8 cellular contexts compared by ENCODE assay signal in the genomic region with DNA sequence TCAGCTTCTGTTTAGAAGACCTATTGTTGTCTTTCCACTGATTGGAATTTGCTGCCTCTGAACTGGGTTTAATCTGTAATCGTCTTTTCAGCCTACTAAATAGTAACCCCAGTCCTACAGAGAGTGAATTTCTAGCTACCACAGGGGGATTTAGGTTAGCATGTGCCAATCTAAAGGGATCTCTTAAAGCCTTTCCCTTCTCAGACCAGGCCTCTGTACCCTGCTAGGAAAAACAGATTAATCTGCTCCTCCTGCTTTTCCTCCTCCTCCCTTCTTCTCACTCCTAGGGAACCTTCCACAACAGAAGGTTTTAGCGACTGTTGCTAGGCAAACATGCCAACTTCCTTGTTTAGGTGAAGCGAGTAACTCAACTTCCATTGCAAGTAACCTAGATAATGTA. TPM values are rescaled to one million over a fixed set of nuclear protein-coding genes. Genes with fewer than 3 reads are reported as not detected.
DNase-seq lines count a peak whose midpoint lies in the region; ATAC-seq and TF ChIP-seq lines count a peak whose summit lies in the region.

No MANE protein-coding gene starts in this region.

- H3K36me3 ChIP-seq in BLaER1 (no peaks in the 10 kb centered on the region), esophagus squamous epithelium (no peaks in the 10 kb centered on the region), osteoblast (ENCODE audit: insufficient read depth, low read length) (no peaks in the 10 kb centered on the region)

- H3K27me3 Mint-ChIP-seq in T-cell, result peaks cover 0 to 4% of the 10 kb centered on the region in 2 donors

- peak overlapping the region; percentile 94 to 99 (median 98) for H3K4me3 Mint-ChIP-seq in T-cell

- CTCF ChIA-PET in T-cell (lab: Charles Lee), result interaction anchor here in 1 of 2 donors (0.6 kb wide), 1 partner anchor 19 kb away, joined by 3 read pairs; no protein-coding TSS in a partner anchor

- intact Hi-C loops in esophagus squamous epithelium (cut with DNase I), result no loop called here

- 21 to 31% methylated on average over 3 of the region's 3 CpGs for WGBS in esophagus squamous epithelium, 2 donors

- POLR2A ChIA-PET in T-cell (lab: Charles Lee), result interaction anchor here in 1 of 2 donors (0.5 to 0.6 kb wide), 2 partner anchors 34 to 62 kb away, joined by 4 to 12 read pairs; no protein-coding TSS in a partner anchor

- peaks cover 41% of the 10 kb centered on the region for H3K4me1 ChIP-seq in BLaER1
- peaks cover 20 to 44% (median 23%) of the 10 kb centered on the region in 3 donors for H3K4me1 ChIP-seq in esophagus squamous epithelium
- peaks cover 32% of the 10 kb centered on the region for H3K4me1 ChIP-seq in osteoblast (ENCODE audit: insufficient read depth, low read length)

- DNase-seq in HT-29 (ENCODE audit: low spot score), result peak; percentile 95
- no peak for DNase-seq in T-cell
- DNase-seq in esophagus squamous epithelium (lab: John Stamatoyannopoulos, UW), result no peak
- peak; percentile 44 for DNase-seq in osteoblast (ENCODE audit: insufficient read length, low spot score, missing footprints)
- DNase-seq in NCI-H1048 (lab: John Stamatoyannopoulos, UW), result no peak

- no peak for TF ChIP-seq POLR2A in esophagus squamous epithelium (IDR thresholded peaks at IDR 0.05)
- no peak for TF ChIP-seq POLR2A in GM18505 (IDR thresholded peaks at IDR 0.05; ENCODE audit: borderline replicate concordance, extremely low read depth, insufficient read depth, insufficient read length)

- H3K27ac Mint-ChIP-seq in T-cell, result peak overlapping the region; percentile 95 to 97

- no peak for ATAC-seq in T-cell (replicated peaks in 1 of 4)
- no peak for ATAC-seq in GM18505 (IDR thresholded peaks at IDR 0.05; ENCODE audit: unreplicated experiment)
- no peak for ATAC-seq in HG03520 (IDR thresholded peaks at IDR 0.05; ENCODE audit: unreplicated experiment)

- H4K20me1 ChIP-seq in BLaER1, result peaks cover 36% of the 10 kb centered on the region
- H4K20me1 ChIP-seq in osteoblast (ENCODE audit: insufficient read depth, low read length), result peaks cover 25% of the 10 kb centered on the region

- H3K9me3 ChIP-seq in BLaER1 (no peaks in the 10 kb centered on the region), esophagus squamous epithelium (no peaks in the 10 kb centered on the region), osteoblast (ENCODE audit: low read depth, low read length) (no peaks in the 10 kb centered on the region)

- H3K27ac ChIP-seq in BLaER1 (no peak overlapping the region), esophagus squamous epithelium (peak overlapping the region; percentile 94 to 98 (median 96)), osteoblast (ENCODE audit: low read depth, low read length) (no peak overlapping the region)

- no peaks in the 10 kb centered on the region for H3K27me3 ChIP-seq in BLaER1
- H3K27me3 ChIP-seq in esophagus squamous epithelium, result no peaks in the 10 kb centered on the region
- H3K27me3 ChIP-seq in osteoblast (ENCODE audit: insufficient read depth, low read length), result no peaks in the 10 kb centered on the region

- peak overlapping the region; percentile 97 for H2AFZ ChIP-seq in osteoblast (ENCODE audit: low read length)

- no peak overlapping the region for H3K4me3 ChIP-seq in BLaER1
- H3K4me3 ChIP-seq in esophagus squamous epithelium, result no peak overlapping the region
- no peak overlapping the region for H3K4me3 ChIP-seq in osteoblast (ENCODE audit: insufficient read depth, low read length)

- peaks cover 35 to 43% (median 39%) of the 10 kb centered on the region in 3 donors for H3K4me1 Mint-ChIP-seq in T-cell

- H3K4me2 ChIP-seq in BLaER1 (peak overlapping the region; percentile 98), osteoblast (ENCODE audit: insufficient read depth, low read length) (no peak overlapping the region)

- peak overlapping the region; percentile 4; the same call in 1 of the 2 replicates for H3K9ac ChIP-seq in BLaER1

- TF ChIP-seq CTCF in esophagus squamous epithelium (IDR thresholded peaks at IDR 0.05), result no peak
- TF ChIP-seq CTCF in osteoblast (IDR thresholded peaks at IDR 0.05; ENCODE audit: extremely low read depth, low read depth, low read length), result no peak

- H3K36me3 Mint-ChIP-seq in T-cell, result peaks cover 4% of the 10 kb centered on the region

- H3K9me3 Mint-ChIP-seq in T-cell, result no peaks in the 10 kb centered on the region

- peaks cover 36% of the 10 kb centered on the region for H3K79me2 ChIP-seq in osteoblast (ENCODE audit: insufficient read depth, low read length)

RNA-seq across cellular contexts. Expression of gene RC3H1, which starts 1.3 kb away (rescaled TPM):
- total RNA-seq in HT-29 (2014; rRNA removed; shearing (Covaris generic)), result 9.3 and 9.6 TPM in 2 replicates
- total RNA-seq in T-cell, result 10 to 100 TPM; 39.9 to 52.1 (median 49.3) TPM
- 10 to 100 TPM; 19.6 to 31.9 (median 28.0) TPM for total RNA-seq in esophagus squamous epithelium
- total RNA-seq in osteoblast, result 29.8 and 31.8 TPM in 2 replicates

Comparison
In these comparisons a context has a peak if more than half of its experiments do, and no peak if none do; other contexts are left out.
1. H3K27ac ChIP-seq: peak in esophagus squamous epithelium (4 of 4); none in BLaER1 (single experiment) and osteoblast (single experiment).
2. DNase-seq: peak in HT-29 (single experiment) and osteoblast (single experiment); none in T-cell (0 of 34), esophagus squamous epithelium (single experiment) and NCI-H1048 (single experiment).